Comparison of ENCODE assay signal across 1 cellular context in genomic region chr3:172364374-172365027, GRCh38.
TF ChIP-seq lines count a peak whose summit lies in the region.

No MANE protein-coding gene starts in this region.

TF ChIP-seq in WTC11, 78 proteins besides CTCF, POLR2A, EP300 and RAD21 (continued from another document):
- TF ChIP-seq PREB (CRISPR knock-in tag; IDR thresholded peaks at IDR 0.05; ENCODE audit: borderline replicate concordance) = no peak
- TF ChIP-seq MXD4 (CRISPR knock-in tag; IDR thresholded peaks at IDR 0.05; ENCODE audit: borderline replicate concordance) = no peak
- no peak for TF ChIP-seq PRRX2 (CRISPR knock-in tag; IDR thresholded peaks at IDR 0.05)
- TF ChIP-seq ARID4B (CRISPR knock-in tag; IDR thresholded peaks at IDR 0.05; ENCODE audit: borderline replicate concordance) = no peak
- TF ChIP-seq ELF4 (CRISPR knock-in tag; IDR thresholded peaks at IDR 0.05; ENCODE audit: low read depth) = no peak
- TF ChIP-seq ZNF138 (CRISPR knock-in tag; conservative IDR thresholded peaks at IDR 0.05) = no peak
- no peak for TF ChIP-seq GRHL2 (CRISPR knock-in tag; IDR thresholded peaks at IDR 0.05; ENCODE audit: insufficient replicate concordance, severe bottlenecking)
- no peak for TF ChIP-seq RORB (CRISPR knock-in tag; IDR thresholded peaks at IDR 0.05)
- no peak for TF ChIP-seq ZNF263 (CRISPR knock-in tag; IDR thresholded peaks at IDR 0.05; ENCODE audit: low read depth)
